Comparison of ENCODE assay signal across 1 cellular context in genomic region chr19:44796701-44797115, GRCh38.
TF ChIP-seq lines count a peak whose summit lies in the region.

No MANE protein-coding gene starts in this region.

TF ChIP-seq in IMR-90, 13 proteins besides CTCF, POLR2A, EP300 and RAD21 (continued from another document):
- TF ChIP-seq CHD1 (IDR thresholded peaks at IDR 0.05; ENCODE audit: low read depth, low read length) (no peak), MAFK (IDR thresholded peaks at IDR 0.05; ENCODE audit: low read depth, low read length) (no peak), NFE2L2 (IDR thresholded peaks at IDR 0.05; ENCODE audit: low read depth, low read length) (no peak), SMC3 (IDR thresholded peaks at IDR 0.05; ENCODE audit: low read depth, low read length) (no peak), RCOR1 (IDR thresholded peaks at IDR 0.05; ENCODE audit: insufficient replicate concordance, low read length) (no peak), FOS (IDR thresholded peaks at IDR 0.05; ENCODE audit: low read depth, low read length) (no peak), USF2 (IDR thresholded peaks at IDR 0.05; ENCODE audit: low read depth, low read length) (no peak), RFX5 (IDR thresholded peaks at IDR 0.05; ENCODE audit: low read depth, low read length) (no peak), ELK1 (IDR thresholded peaks at IDR 0.05; ENCODE audit: borderline replicate concordance, low read depth, low read length) (no peak), MXI1 (IDR thresholded peaks at IDR 0.05; ENCODE audit: borderline replicate concordance, low read depth, low read length) (no peak)
